In the genomic region with DNA sequence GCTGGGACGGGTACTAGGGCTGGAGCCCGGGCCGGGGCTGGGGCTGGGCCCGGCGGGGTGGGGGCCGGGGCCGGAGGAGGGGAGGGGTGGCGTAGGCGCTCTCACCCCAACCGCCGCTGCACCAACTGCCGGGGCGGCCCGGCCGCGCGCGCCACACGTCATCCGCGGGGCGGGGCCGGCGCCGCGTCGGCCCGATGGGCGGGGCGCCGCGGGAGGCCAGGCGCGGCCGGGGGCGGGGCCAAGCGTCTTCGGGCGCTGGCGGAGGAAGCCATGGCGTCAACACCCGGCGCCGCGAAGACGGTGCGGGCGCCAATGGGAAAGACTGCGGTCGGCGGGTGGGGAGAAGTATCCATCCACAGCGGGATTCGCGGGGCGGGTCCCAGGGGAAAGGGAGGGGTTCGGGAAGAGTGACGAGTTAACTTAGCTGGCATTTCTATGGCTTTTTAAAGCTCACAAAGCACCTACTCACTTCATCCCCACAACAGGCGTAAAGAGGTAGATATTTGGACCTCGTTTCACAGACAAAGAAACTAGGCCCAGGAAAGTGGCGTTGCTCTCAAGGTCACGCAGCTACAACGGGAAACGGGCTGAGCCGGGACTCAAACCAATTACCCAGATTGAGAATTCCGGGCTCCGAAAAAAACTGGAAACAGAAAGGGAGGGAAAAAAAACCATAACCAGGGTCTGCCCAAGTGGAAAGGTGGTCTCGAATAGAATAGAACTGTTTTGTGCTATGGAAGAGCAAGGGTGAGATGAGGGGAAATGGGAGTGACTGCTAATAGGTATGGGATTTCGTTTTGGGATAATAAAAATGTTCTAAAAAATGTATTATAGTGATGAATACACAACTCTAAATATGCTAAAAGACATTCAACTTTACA, we compare ENCODE assay signal across 8 cellular contexts. TPM values are rescaled to one million over a fixed set of nuclear protein-coding genes. Genes with fewer than 3 reads are reported as not detected.
DNase-seq lines count a peak whose midpoint lies in the region; ATAC-seq, FAIRE-seq and TF ChIP-seq lines count a peak whose summit lies in the region.

A gene with protein sequence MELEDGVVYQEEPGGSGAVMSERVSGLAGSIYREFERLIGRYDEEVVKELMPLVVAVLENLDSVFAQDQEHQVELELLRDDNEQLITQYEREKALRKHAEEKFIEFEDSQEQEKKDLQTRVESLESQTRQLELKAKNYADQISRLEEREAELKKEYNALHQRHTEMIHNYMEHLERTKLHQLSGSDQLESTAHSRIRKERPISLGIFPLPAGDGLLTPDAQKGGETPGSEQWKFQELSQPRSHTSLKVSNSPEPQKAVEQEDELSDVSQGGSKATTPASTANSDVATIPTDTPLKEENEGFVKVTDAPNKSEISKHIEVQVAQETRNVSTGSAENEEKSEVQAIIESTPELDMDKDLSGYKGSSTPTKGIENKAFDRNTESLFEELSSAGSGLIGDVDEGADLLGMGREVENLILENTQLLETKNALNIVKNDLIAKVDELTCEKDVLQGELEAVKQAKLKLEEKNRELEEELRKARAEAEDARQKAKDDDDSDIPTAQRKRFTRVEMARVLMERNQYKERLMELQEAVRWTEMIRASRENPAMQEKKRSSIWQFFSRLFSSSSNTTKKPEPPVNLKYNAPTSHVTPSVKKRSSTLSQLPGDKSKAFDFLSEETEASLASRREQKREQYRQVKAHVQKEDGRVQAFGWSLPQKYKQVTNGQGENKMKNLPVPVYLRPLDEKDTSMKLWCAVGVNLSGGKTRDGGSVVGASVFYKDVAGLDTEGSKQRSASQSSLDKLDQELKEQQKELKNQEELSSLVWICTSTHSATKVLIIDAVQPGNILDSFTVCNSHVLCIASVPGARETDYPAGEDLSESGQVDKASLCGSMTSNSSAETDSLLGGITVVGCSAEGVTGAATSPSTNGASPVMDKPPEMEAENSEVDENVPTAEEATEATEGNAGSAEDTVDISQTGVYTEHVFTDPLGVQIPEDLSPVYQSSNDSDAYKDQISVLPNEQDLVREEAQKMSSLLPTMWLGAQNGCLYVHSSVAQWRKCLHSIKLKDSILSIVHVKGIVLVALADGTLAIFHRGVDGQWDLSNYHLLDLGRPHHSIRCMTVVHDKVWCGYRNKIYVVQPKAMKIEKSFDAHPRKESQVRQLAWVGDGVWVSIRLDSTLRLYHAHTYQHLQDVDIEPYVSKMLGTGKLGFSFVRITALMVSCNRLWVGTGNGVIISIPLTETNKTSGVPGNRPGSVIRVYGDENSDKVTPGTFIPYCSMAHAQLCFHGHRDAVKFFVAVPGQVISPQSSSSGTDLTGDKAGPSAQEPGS (N-terminal part only) (minus strand): TSS at position 130 of the 881 bp plus-strand sequence. CDS start 212 bp downstream, outside the sequence.

- H4K8ac ChIP-seq in IMR-90 (ENCODE audit: low read depth in 2 of 2, low read length in 2 of 2), result peak within 1 kb of the TSS; percentile 75 to 99

- peak within 1 kb of the TSS; percentile 93 for H3K23ac ChIP-seq in IMR-90 (ENCODE audit: low read depth, low read length)

- peak within 1 kb of the TSS; percentile 91 for H2AK9ac ChIP-seq in IMR-90 (replicated peaks; ENCODE audit: low read depth, low read length, poor library complexity)

- no peaks in the 10 kb centered on the region for H3K36me3 ChIP-seq in IMR-90 (ENCODE audit: control insufficient read depth, insufficient read depth, low read length)
- H3K36me3 ChIP-seq in OCI-LY7 (ENCODE audit: insufficient read depth, low read length), result peaks cover 8% of the 10 kb centered on the region

- POLR2A ChIA-PET in IMR-90 (lab: Charles Lee; ENCODE audit: unreplicated experiment), result no interaction called here
- POLR2A ChIA-PET in OCI-LY7 (lab: Charles Lee), result interaction anchor here (0.6 to 1.7 kb wide), 11 partner anchors 10 to 767 kb away, joined by 3 to 10 read pairs (median 3); partner anchors contain the start of gene NME1

- peak within 1 kb of the TSS; percentile 86 for H3K9ac ChIP-seq in IMR-90 (ENCODE audit: low read depth, low read length)

- WGBS in IMR-90 (ENCODE audit: extremely low coverage in 2 of 2, insufficient read length in 1 of 2), 2 experiments, result 1% methylated on average over 24 of the region's 68 CpGs; no CpG with 5 or more reads in 1 of the 2 experiments

- dilution Hi-C loops in IMR-90 (cut with HindIII; ENCODE audit: low sequenced_read_pairs, unreplicated experiment), result no loop called here

- DNase-seq in D721Med (ENCODE audit: insufficient read length, low spot score), result peak; percentile 86
- DNase-seq in IMR-90, result peak; percentile 94
- peak; percentile 95 for DNase-seq in OCI-LY7 (ENCODE audit: low spot score)
- peak; percentile 81 for DNase-seq in activated T-cell treated with anti-CD3 and anti-CD28 coated beads for 4 hours
- peak; percentile 86 for DNase-seq in epithelial cell of prostate (ENCODE audit: low read depth, low spot score)
- DNase-seq in mucosa of gallbladder (ENCODE audit: low spot score), result peak; percentile 94
- DNase-seq in stimulated activated CD8-positive, alpha-beta memory T cell treated with anti-CD3 and anti-CD28 coated beads, Interleukin-4, amount 100 ng/mL, for 24 hours (ENCODE audit: low read depth), result peak; percentile 82

- peak within 1 kb of the TSS; percentile 91 for H3K4ac ChIP-seq in IMR-90 (ENCODE audit: low read depth, low read length)

- no peaks in the 10 kb centered on the region for H3K27me3 ChIP-seq in IMR-90 (ENCODE audit: control insufficient read depth, insufficient read depth, low read length)

- H3K4me3 ChIP-seq in IMR-90 (ENCODE audit: insufficient read depth, low read depth, low read length), result peak within 1 kb of the TSS; percentile 90
- H3K4me3 ChIP-seq in OCI-LY7 (ENCODE audit: low read depth, low read length, poor library complexity, severe bottlenecking), result peak within 1 kb of the TSS; percentile 100

- no peak for TF ChIP-seq RAD21 in IMR-90 (IDR thresholded peaks at IDR 0.05; ENCODE audit: low read length)

- H2BK120ac ChIP-seq in IMR-90 (ENCODE audit: low read depth, low read length), result peak within 1 kb of the TSS; percentile 71

- in situ Hi-C loops in IMR-90 (cut with MboI; ENCODE audit: low sequenced_read_pairs), result no loop called here

- peaks cover 42% of the 10 kb centered on the region for H3K79me2 ChIP-seq in OCI-LY7 (ENCODE audit: insufficient read depth, low read depth, low read length)

- H4K5ac ChIP-seq in IMR-90 (ENCODE audit: low read depth, low read length), result peak within 1 kb of the TSS; percentile 93

- intact Hi-C loops in IMR-90 (cut with micrococcal nuclease), result loop anchor here (1.0 to 2.0 kb wide), 2 partner anchors 32 to 64 kb away; partner anchors contain the start of gene NME1
- intact Hi-C loops in OCI-LY7 (cut with micrococcal nuclease; ENCODE audit: unreplicated experiment), result loop anchor here (1.0 to 5.0 kb wide), 2 partner anchors 32 to 254 kb away; partner anchors contain the start of genes NME1 and TOB1

- peak within 1 kb of the TSS; percentile 81 for H3K56ac ChIP-seq in IMR-90 (ENCODE audit: extremely low read depth, insufficient read depth, low read length)

- H3K4me2 ChIP-seq in IMR-90 (ENCODE audit: low read depth, low read length) (peak within 1 kb of the TSS; percentile 93), OCI-LY7 (ENCODE audit: low read length) (peak within 1 kb of the TSS; percentile 100)

- no peak for FAIRE-seq in D721Med (lab: Jason Lieb, UNC)

- H3K9me3 ChIP-seq in IMR-90 (ENCODE audit: control insufficient read depth, insufficient read depth, low read length), result no peaks in the 10 kb centered on the region
- no peaks in the 10 kb centered on the region for H3K9me3 ChIP-seq in OCI-LY7 (ENCODE audit: low read length)

- peak within 1 kb of the TSS; percentile 85 for H2BK5ac ChIP-seq in IMR-90 (ENCODE audit: low read depth, low read length, poor library complexity, severe bottlenecking)

- H4K91ac ChIP-seq in IMR-90 (ENCODE audit: insufficient read depth, low read depth, low read length), result peak within 1 kb of the TSS; percentile 93

- peak within 1 kb of the TSS; percentile 80 for H3K18ac ChIP-seq in IMR-90 (ENCODE audit: low read depth, low read length)

- no peak for TF ChIP-seq CTCF in D721Med (IDR thresholded peaks at IDR 0.05; ENCODE audit: insufficient read depth, missing control alignments)
- TF ChIP-seq CTCF in IMR-90 (conservative IDR thresholded peaks at IDR 0.05; ENCODE audit: low read depth, low read length), result no peak
- TF ChIP-seq CTCF in OCI-LY7 (conservative IDR thresholded peaks at IDR 0.05; ENCODE audit: low read length), result no peak

- H3K79me1 ChIP-seq in IMR-90 (ENCODE audit: low read depth in 1 of 2, low read length in 2 of 2), result peaks cover 10 to 26% of the 10 kb centered on the region in 2 experiments; a peak in 3 of 4 replicates

- peak within 1 kb of the TSS; percentile 94 for H3K14ac ChIP-seq in IMR-90 (replicated peaks; ENCODE audit: low read depth, low read length)

- H2AFZ ChIP-seq in IMR-90 (replicated peaks; ENCODE audit: low read length, poor library complexity) (peak within 1 kb of the TSS; percentile 90), OCI-LY7 (ENCODE audit: low read length) (peak within 1 kb of the TSS; percentile 97)

- CTCF ChIA-PET in IMR-90 (lab: Yijun Ruan, JAX), result interaction anchor here (1.7 kb wide), 1 partner anchor 32 kb away, joined by 5 read pairs; the partner anchor contains the start of gene NME1
- CTCF ChIA-PET in OCI-LY7 (lab: Charles Lee; ENCODE audit: unreplicated experiment), result interaction anchor here (0.6 to 0.9 kb wide), 2 partner anchors 8 to 412 kb away, joined by 3 to 4 read pairs; no protein-coding TSS in a partner anchor

- H4K20me1 ChIP-seq in IMR-90 (ENCODE audit: insufficient read depth, low read length) (peaks cover 41% of the 10 kb centered on the region), OCI-LY7 (ENCODE audit: insufficient read depth, low read length) (peaks cover 26% of the 10 kb centered on the region)

- H3K9me2 ChIP-seq in OCI-LY7 (ENCODE audit: insufficient read depth, low read length), result no peaks in the 10 kb centered on the region

- H3K27ac ChIP-seq in IMR-90 (ENCODE audit: insufficient read depth, low read length) (peak within 1 kb of the TSS; percentile 93), OCI-LY7 (ENCODE audit: low read depth, low read length, poor library complexity, severe bottlenecking) (peak within 1 kb of the TSS; percentile 87), epithelial cell of prostate (peak within 1 kb of the TSS; percentile 100)

- peak; percentile 96 for TF ChIP-seq POLR2A in IMR-90 (IDR thresholded peaks at IDR 0.05; ENCODE audit: low read depth, low read length)

- BruUV-seq in IMR-90 (replicated peaks; lab: Mats Ljungman, UMichigan) (no TSS peak), OCI-LY7 (replicated peaks; lab: Mats Ljungman, UMichigan) (TSS peak; percentile 95)

- peaks cover 6% of the 10 kb centered on the region for H3K4me1 ChIP-seq in IMR-90 (ENCODE audit: control insufficient read depth, insufficient read depth, low read length)
- peaks cover 38% of the 10 kb centered on the region for H3K4me1 ChIP-seq in OCI-LY7 (ENCODE audit: insufficient read depth, low read length, poor library complexity, severe bottlenecking)

- H2BK15ac ChIP-seq in IMR-90 (ENCODE audit: low read depth, low read length), result peak within 1 kb of the TSS; percentile 72

- H2BK20ac ChIP-seq in IMR-90 (ENCODE audit: low read depth, low read length), result peak within 1 kb of the TSS; percentile 73; the same call in 1 of the 2 replicates

- peak within 1 kb of the TSS; percentile 83 for H2AK5ac ChIP-seq in IMR-90 (ENCODE audit: low read depth, low read length)

- H3K9me1 ChIP-seq in IMR-90 (ENCODE audit: insufficient read depth, low read length), result peaks cover 21% of the 10 kb centered on the region

- ATAC-seq in GM21526 (IDR thresholded peaks at IDR 0.05; ENCODE audit: low FRiP score, unreplicated experiment), result peak; percentile 65
- ATAC-seq in IMR-90 (ENCODE audit: low read depth), result peak; percentile 91

RNA-seq across cellular contexts. Expression of the gene that starts here (rescaled TPM):
- total RNA-seq in IMR-90 (2012; rRNA removed) (75.5 and 93.9 TPM in 2 replicates), OCI-LY7 (2022) (75.5 and 87.9 TPM in 2 replicates), mucosa of gallbladder (77.9 TPM)
- 20.6 and 26.7 TPM in 2 replicates for polyA plus RNA-seq in IMR-90 (2012; rRNA removed)
- 4.7 and 6.2 TPM in 2 replicates for polyA plus RNA-seq in IMR-90 (2012; cell fraction: cytosol; rRNA removed)
- polyA plus RNA-seq in IMR-90 (2012; cell fraction: nucleus; rRNA removed; ENCODE audit: low replicate concordance), result 14.2 and 68.3 TPM in 2 replicates
- 61.1 and 78.9 TPM in 2 replicates for total RNA-seq in OCI-LY7 (2014; rRNA removed; shearing (Covaris generic))

Comparison
In these comparisons a context has a peak if more than half of its experiments do, and no peak if none do; other contexts are left out.
1. Peak in every context shown above with its lines: DNase-seq, ATAC-seq, H3K4me3 ChIP-seq and H3K27ac ChIP-seq.